ENCODE assay signal across 9 cellular contexts in genomic region chr1:89126234-89126580, GRCh38.
DNase-seq lines count a peak whose midpoint lies in the region; ATAC-seq, FAIRE-seq and TF ChIP-seq lines count a peak whose summit lies in the region.
"Had no signal": no experiment of that assay in that cellular context is flagged by ENCODE, and none has a peak within 500 bp of the region (broad histone marks: within the 10 kb centered on the region; RNA-seq: fewer than 3 reads in every experiment).

No MANE protein-coding gene starts in this region.

- H3K4me1 ChIP-seq in effector memory CD4-positive, alpha-beta T cell (ENCODE audit: control insufficient read depth, insufficient read depth, low read length, poor library complexity, severe bottlenecking): no peaks in the 10 kb centered on the region

- no peaks in the 10 kb centered on the region for H3K27me3 ChIP-seq in effector memory CD4-positive, alpha-beta T cell (replicated peaks; ENCODE audit: control insufficient read depth, insufficient read depth, low read length, poor library complexity, severe bottlenecking)

- DNase-seq in effector memory CD4-positive, alpha-beta T cell: no peak
- DNase-seq in HTR-8/SVneo (ENCODE audit: insufficient read length, low spot score): no peak
- DNase-seq in stimulated activated CD4-positive, alpha-beta T cell treated with anti-CD3 and anti-CD28 coated beads, Interleukin-2, amount 100 ng/mL, for 24 hours: no peak
- no peak for DNase-seq in H54 (ENCODE audit: insufficient read length, low spot score)
- no peak for DNase-seq in NCI-H128 (lab: John Stamatoyannopoulos, UW; ENCODE audit: unreplicated experiment)
- DNase-seq: NCI-H1105 had no signal

- peak overlapping the region; percentile 81 for H3K27ac ChIP-seq in effector memory CD4-positive, alpha-beta T cell (ENCODE audit: insufficient read depth, low read length, poor library complexity, severe bottlenecking)
- H3K27ac ChIP-seq in skin epidermis: peak overlapping the region in 19 of 21 experiments; percentile 68 to 97 (median 84)

- H3K4me3 ChIP-seq in effector memory CD4-positive, alpha-beta T cell (ENCODE audit: insufficient read depth, low read depth, low read length, poor library complexity, severe bottlenecking): peak overlapping the region; percentile 75
- peak overlapping the region in 6 of 7 experiments; percentile 44 to 64 (median 52) for H3K4me3 ChIP-seq in skin epidermis

- ATAC-seq in GM19023 (IDR thresholded peaks at IDR 0.05; ENCODE audit: unreplicated experiment): peak; percentile 11
- ATAC-seq in HG03175 (IDR thresholded peaks at IDR 0.05; ENCODE audit: unreplicated experiment): peak; percentile 20

- TF ChIP-seq POLR2A in H54 (IDR thresholded peaks at IDR 0.05; ENCODE audit: low read depth, low read length): no peak

- H3K36me3 ChIP-seq in effector memory CD4-positive, alpha-beta T cell (ENCODE audit: control insufficient read depth, insufficient read depth, low read length): no peaks in the 10 kb centered on the region

- FAIRE-seq in HTR-8/SVneo (lab: Jason Lieb, UNC) (no peak), H54 (lab: Jason Lieb, UNC) (no peak)

- H3K9me3 ChIP-seq in effector memory CD4-positive, alpha-beta T cell (ENCODE audit: control insufficient read depth, low read length): no peaks in the 10 kb centered on the region
